In genomic region chr2:53549497-53549896, GRCh38 we compare ENCODE assay signal across 15 cellular contexts.
A peak's percentile ranks its signal among the peaks of the same experiment; 100 is the strongest.
DNase-seq lines count a peak whose midpoint lies in the region; ATAC-seq and TF ChIP-seq lines count a peak whose summit lies in the region.
"Had no signal": no experiment of that assay in that cellular context is flagged by ENCODE, and none has a peak within 500 bp of the region (broad histone marks: within the 10 kb centered on the region; RNA-seq: fewer than 3 reads in every experiment).

No MANE protein-coding gene starts in this region.

- H3K9me2 ChIP-seq in GM23338 (ENCODE audit: insufficient read depth): no peaks in the 10 kb centered on the region

- 37 to 50% methylated on average over 4 of the region's 4 CpGs for WGBS in heart right ventricle, 2 donors
- WGBS in right cardiac atrium: 51% methylated on average over 4 of the region's 4 CpGs

- TF ChIP-seq CTCF in GM23338 (conservative IDR thresholded peaks at IDR 0.05; ENCODE audit: low read depth in 2 of 2): no peak
- TF ChIP-seq CTCF in heart right ventricle (IDR thresholded peaks at IDR 0.05): no peak

- no peaks in the 10 kb centered on the region for H3F3A ChIP-seq in GM23338 (replicated peaks; ENCODE audit: low read depth)

- no peaks in the 10 kb centered on the region for H3K4me1 Mint-ChIP-seq in GM23338
- H3K4me1 Mint-ChIP-seq in activated naive CD4-positive, alpha-beta T cell treated with anti-CD3 and anti-CD28 coated beads for 36 hours (ENCODE audit: low read depth): no peaks in the 10 kb centered on the region
- H3K4me1 Mint-ChIP-seq: B cell had no signal

- no peak overlapping the region for H3K4me2 ChIP-seq in GM23338

- no peak overlapping the region for H3K27ac ChIP-seq in GM23338 (ENCODE audit: low read depth)
- peak overlapping the region in 1 of 10 donors; percentile 1 for H3K27ac ChIP-seq in heart right ventricle
- H3K27ac ChIP-seq in right cardiac atrium (ENCODE audit: low read length): peak overlapping the region; percentile 66

- H4K20me1 ChIP-seq in GM23338 (replicated peaks; ENCODE audit: insufficient read depth): no peaks in the 10 kb centered on the region

- ATAC-seq in GM23338 (no peak), heart right ventricle (peak; percentile 86 to 99 (median 92)), right cardiac atrium (peak; percentile 87 to 95), HG02973 (IDR thresholded peaks at IDR 0.05; ENCODE audit: unreplicated experiment) (no peak)

- H3K27ac Mint-ChIP-seq in GM23338: no peak overlapping the region
- H3K27ac Mint-ChIP-seq in activated naive CD4-positive, alpha-beta T cell treated with anti-CD3 and anti-CD28 coated beads for 36 hours: no peak overlapping the region
- H3K27ac Mint-ChIP-seq: B cell; CD4-positive, alpha-beta T cell had no signal

- no peak overlapping the region for H3K4me3 Mint-ChIP-seq in GM23338
- no peak overlapping the region for H3K4me3 Mint-ChIP-seq in activated naive CD4-positive, alpha-beta T cell treated with anti-CD3 and anti-CD28 coated beads for 36 hours
- H3K4me3 Mint-ChIP-seq: B cell; CD4-positive, alpha-beta T cell had no signal

- peaks cover 26% of the 10 kb centered on the region for H3K9me3 Mint-ChIP-seq in GM23338
- H3K9me3 Mint-ChIP-seq in activated naive CD4-positive, alpha-beta T cell treated with anti-CD3 and anti-CD28 coated beads for 36 hours: peaks cover 1% of the 10 kb centered on the region

- CTCF ChIA-PET in activated naive CD4-positive, alpha-beta T cell treated with anti-CD3 and anti-CD28 coated beads for 36 hours (lab: Charles Lee): no interaction called here

- intact Hi-C loops in heart right ventricle (cut with DNase I) (no loop called here), right cardiac atrium (cut with DNase I) (no loop called here)
- intact Hi-C loops in activated naive CD4-positive, alpha-beta T cell treated with anti-CD3 and anti-CD28 coated beads for 36 hours (cut with micrococcal nuclease): no loop called here

- H3K4me1 ChIP-seq in GM23338 (ENCODE audit: insufficient read depth) (no peaks in the 10 kb centered on the region), heart right ventricle (peaks cover 0 to 6% (median 0%) of the 10 kb centered on the region in 9 donors), right cardiac atrium (ENCODE audit: control insufficient read depth, insufficient read depth, low read length) (no peaks in the 10 kb centered on the region)

- H3K79me2 ChIP-seq in GM23338 (replicated peaks; ENCODE audit: insufficient read depth): no peaks in the 10 kb centered on the region

- H3K36me3 ChIP-seq in GM23338 (ENCODE audit: insufficient read depth): no peaks in the 10 kb centered on the region
- H3K36me3 ChIP-seq in heart right ventricle: no peaks in the 10 kb centered on the region

- no peaks in the 10 kb centered on the region for H3K27me3 ChIP-seq in GM23338 (ENCODE audit: insufficient read depth)
- H3K27me3 ChIP-seq in heart right ventricle: no peaks in the 10 kb centered on the region
- no peaks in the 10 kb centered on the region for H3K27me3 ChIP-seq in right cardiac atrium (ENCODE audit: control insufficient read depth, insufficient read depth)

- H3K4me3 ChIP-seq in GM23338 (no peak overlapping the region), heart right ventricle (no peak overlapping the region), right cardiac atrium (ENCODE audit: low read length) (no peak overlapping the region)

- DNase-seq in GM23338 (ENCODE audit: low spot score) (peak; percentile 5), SHP77 (lab: John Stamatoyannopoulos, UW) (peak; percentile 45 to 62), heart right ventricle (peak; percentile 57 to 61), right cardiac atrium (peak; percentile 53 to 82 (median 82)), hypothalamus (lab: John Stamatoyannopoulos, UW) (no peak)
- DNase-seq in activated naive CD4-positive, alpha-beta T cell treated with anti-CD3 and anti-CD28 coated beads for 36 hours: no peak
- DNase-seq: C1 segment of cervical spinal cord; Calu3; CD4-positive, alpha-beta T cell; DMS 273 treated with DMSO at 0.1 percent for 48 hours; DMS79 treated with DMSO at 0.1 percent for 48 hours; EL; IMR-90 had no signal

- H3K9me3 ChIP-seq in heart right ventricle: peaks cover 0 to 18% (median 0%) of the 10 kb centered on the region in 11 donors
- no peaks in the 10 kb centered on the region for H3K9me3 ChIP-seq in right cardiac atrium (ENCODE audit: control insufficient read depth, low read length)

- peaks cover 9% of the 10 kb centered on the region; the same call in 1 of the 3 replicates for H3K36me3 Mint-ChIP-seq in GM23338 (ENCODE audit: low read depth)
- H3K36me3 Mint-ChIP-seq in activated naive CD4-positive, alpha-beta T cell treated with anti-CD3 and anti-CD28 coated beads for 36 hours (ENCODE audit: low read depth): no peaks in the 10 kb centered on the region

- H2AFZ ChIP-seq in GM23338: peak overlapping the region; percentile 69; the same call in 1 of the 2 replicates

- peaks cover 1% of the 10 kb centered on the region for H3K27me3 Mint-ChIP-seq in GM23338 (ENCODE audit: insufficient read depth, low read depth, poor library complexity)
- no peaks in the 10 kb centered on the region for H3K27me3 Mint-ChIP-seq in activated naive CD4-positive, alpha-beta T cell treated with anti-CD3 and anti-CD28 coated beads for 36 hours (ENCODE audit: low read depth)

TF ChIP-seq in GM23338, 12 proteins besides CTCF, POLR2A, EP300 and RAD21 (continues in another document):
- no peak for TF ChIP-seq ZNF331 (CRISPR knock-in tag; IDR thresholded peaks at IDR 0.05; ENCODE audit: low read depth)
- no peak for TF ChIP-seq EZH2phosphoT487 (IDR thresholded peaks at IDR 0.05; ENCODE audit: unreplicated experiment)
- TF ChIP-seq NANOG (IDR thresholded peaks at IDR 0.05; ENCODE audit: borderline replicate concordance): no peak
- TF ChIP-seq POLR2AphosphoS5 (IDR thresholded peaks at IDR 0.05; ENCODE audit: low read depth): no peak
- TF ChIP-seq REST (IDR thresholded peaks at IDR 0.05; ENCODE audit: unreplicated experiment): no peak

Comparison
In these comparisons a context has a peak if more than half of its experiments do, and no peak if none do; other contexts are left out.
1. ATAC-seq: peak in heart right ventricle (8 of 8) and right cardiac atrium (2 of 2); none in GM23338 (single experiment) and HG02973 (single experiment).
2. DNase-seq: peak in GM23338 (single experiment), SHP77 (2 of 2), heart right ventricle (2 of 2) and right cardiac atrium (3 of 3); none in activated naive CD4-positive, alpha-beta T cell treated with anti-CD3 and anti-CD28 coated beads for 36 hours (single experiment) and hypothalamus (0 of 51).